Comparison of ENCODE assay signal across 20 cellular contexts in the genomic region with DNA sequence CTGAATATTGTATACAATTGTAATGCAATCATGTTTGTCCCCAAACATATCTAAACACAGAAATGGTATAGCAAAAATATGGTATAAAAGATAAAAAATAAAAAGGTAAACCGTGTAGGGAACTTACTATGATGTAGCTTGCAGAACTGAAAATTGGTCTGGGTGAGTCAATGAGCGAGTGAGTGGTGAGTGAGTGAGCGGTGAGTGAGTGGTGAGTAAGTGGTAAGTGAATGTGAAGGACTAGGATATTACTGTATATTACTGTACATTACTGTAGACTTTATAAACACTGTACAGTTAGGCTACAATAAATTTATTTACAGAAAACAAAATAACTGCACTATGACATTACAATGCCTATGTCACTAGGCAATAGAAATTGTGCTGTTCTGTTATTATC.
"Had no signal": no experiment of that assay in that cellular context is flagged by ENCODE, and none has a peak within 500 bp of the region (broad histone marks: within the 10 kb centered on the region; RNA-seq: fewer than 3 reads in every experiment).

No MANE protein-coding gene starts in this region.

- H3K4me3 ChIP-seq: stomach, testis, upper lobe of right lung had no signal

- H3K9me3 Mint-ChIP-seq: dendritic cell treated with granulocyte-macrophage colony-stimulating factor and Interleukin-4, amounts not matched to agents 40 ng/mL and 50 ng/mL, for 4 days; WTC11 had no signal

- H3K4me1 ChIP-seq: stomach, testis, upper lobe of right lung had no signal

- H3K4me3 Mint-ChIP-seq: activated CD8-positive, alpha-beta T cell treated with anti-CD3 and anti-CD28 coated beads for 36 hours; activated T-cell treated with anti-CD3 and anti-CD28 coated beads, Interleukin-2, amount 50 U/mL, for 72 hours; dendritic cell treated with granulocyte-macrophage colony-stimulating factor and Interleukin-4, amounts not matched to agents 40 ng/mL and 50 ng/mL, for 4 days; natural killer cell; WTC11 had no signal

- H3K27ac ChIP-seq: brain microvascular endothelial cell, stomach, testis, upper lobe of right lung had no signal

- H3K36me3 Mint-ChIP-seq: activated naive CD4-positive, alpha-beta T cell treated with anti-CD3 and anti-CD28 coated beads, Interleukin-2, amount 50 U/mL, for 72 hours; natural killer cell; WTC11 had no signal

- H3K4me1 Mint-ChIP-seq: natural killer cell had no signal

- ATAC-seq: activated CD8-positive, alpha-beta T cell treated with anti-CD3 and anti-CD28 coated beads for 36 hours; activated naive CD4-positive, alpha-beta T cell treated with anti-CD3 and anti-CD28 coated beads, Interleukin-2, amount 50 U/mL, for 72 hours; activated T-cell treated with anti-CD3 and anti-CD28 coated beads, Interleukin-2, amount 50 U/mL, for 72 hours; left ventricle myocardium superior; natural killer cell; upper lobe of right lung; WTC11 had no signal

- H3K27ac Mint-ChIP-seq: activated CD8-positive, alpha-beta T cell treated with anti-CD3 and anti-CD28 coated beads for 36 hours; activated naive CD4-positive, alpha-beta T cell treated with anti-CD3 and anti-CD28 coated beads, Interleukin-2, amount 50 U/mL, for 72 hours; activated T-cell treated with anti-CD3 and anti-CD28 coated beads, Interleukin-2, amount 50 U/mL, for 72 hours; dendritic cell treated with granulocyte-macrophage colony-stimulating factor and Interleukin-4, amounts not matched to agents 40 ng/mL and 50 ng/mL, for 4 days; natural killer cell; WTC11 had no signal

- H3K27me3 ChIP-seq: brain microvascular endothelial cell, stomach, testis, upper lobe of right lung had no signal

- H3K36me3 ChIP-seq: brain microvascular endothelial cell, stomach, upper lobe of right lung had no signal

- H3K9me3 ChIP-seq: stomach, testis, upper lobe of right lung had no signal

- H3K27me3 Mint-ChIP-seq: activated CD8-positive, alpha-beta T cell treated with anti-CD3 and anti-CD28 coated beads for 36 hours; dendritic cell treated with granulocyte-macrophage colony-stimulating factor and Interleukin-4, amounts not matched to agents 40 ng/mL and 50 ng/mL, for 4 days had no signal

- DNase-seq: activated CD4-positive, alpha-beta T cell treated with anti-CD3 and anti-CD28 coated beads for 48 hours; activated CD8-positive, alpha-beta T cell treated with anti-CD3 and anti-CD28 coated beads for 36 hours; activated gamma-delta T cell; activated T-cell treated with anti-CD3 and anti-CD28 coated beads, Interleukin-2, amount 50 U/mL, for 72 hours; amygdala; brain microvascular endothelial cell; effector memory CD4-positive, alpha-beta T cell; hippocampal formation; kidney; left ventricle myocardium superior; mesenchymal stem cell; natural killer cell; stimulated activated CD4-positive, alpha-beta T cell treated with anti-CD3 and anti-CD28 coated beads, Interleukin-1b, Interleukin-23, amount 100 ng/mL, for 48 hours; stomach; T-helper 2 cell; testis; upper lobe of right lung had no signal
